9 cellular contexts compared by ENCODE assay signal in the genomic region with DNA sequence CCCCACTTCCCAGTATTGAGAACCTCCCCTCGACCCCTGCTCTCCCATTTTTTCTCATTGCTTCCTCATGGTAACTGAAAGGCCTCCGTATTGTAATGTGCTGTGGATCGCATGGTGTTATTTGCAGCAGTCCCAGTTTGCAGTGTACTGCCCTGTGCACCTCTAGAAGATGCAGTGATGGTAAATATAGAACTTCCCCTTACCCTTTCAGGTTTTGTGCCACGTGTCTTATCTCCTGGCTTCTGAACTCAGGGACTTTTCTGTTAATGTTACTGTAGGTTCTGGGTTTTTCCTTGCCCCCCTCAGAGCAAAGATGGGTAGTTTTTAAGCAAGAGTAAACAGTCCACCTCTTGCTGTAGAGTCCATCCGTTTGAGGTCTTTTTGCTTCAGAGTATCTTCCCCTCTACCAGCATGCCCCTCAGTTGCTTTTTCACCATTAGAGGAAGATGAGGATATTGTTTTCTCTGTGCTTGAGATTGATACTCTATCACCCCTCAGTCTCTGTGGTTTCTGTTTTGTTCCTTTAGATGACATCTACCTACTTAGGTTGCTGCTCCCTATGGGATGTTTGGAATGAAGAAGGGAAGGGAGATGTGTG. TPM values are rescaled to one million over a fixed set of nuclear protein-coding genes. Genes with fewer than 3 reads are reported as not detected.
DNase-seq lines count a peak whose midpoint lies in the region; ATAC-seq, FAIRE-seq and TF ChIP-seq lines count a peak whose summit lies in the region.
"Had no signal": no experiment of that assay in that cellular context is flagged by ENCODE, and none has a peak within 500 bp of the region (broad histone marks: within the 10 kb centered on the region; RNA-seq: fewer than 3 reads in every experiment).

No MANE protein-coding gene starts in this region.

- TF ChIP-seq CTCF in brain (conservative IDR thresholded peaks at IDR 0.05) (no peak), pancreas (IDR thresholded peaks at IDR 0.05) (no peak)

- peaks cover 0 to 18% (median under 1%) of the 10 kb centered on the region in 3 donors for H3K36me3 ChIP-seq in pancreas

- H3K9me3 Mint-ChIP-seq in brain, result no peaks in the 10 kb centered on the region

- intact Hi-C loops in pancreas (cut with DNase I), result no loop called here

- peak overlapping the region; percentile 23 to 92 (median 56) for H3K27ac ChIP-seq in pancreas

- H3K27me3 Mint-ChIP-seq in brain, result no peaks in the 10 kb centered on the region

- H3K4me3 Mint-ChIP-seq in brain, result peak overlapping the region in 1 of 5 experiments; percentile 57

- 38 to 46% methylated on average over 5 of the region's 5 CpGs for WGBS in pancreas, 2 donors

- H3K27me3 ChIP-seq in pancreas, result no peaks in the 10 kb centered on the region

- peaks cover 25 to 52% (median 52%) of the 10 kb centered on the region in 3 donors for H3K4me1 ChIP-seq in pancreas

- H3K4me1 Mint-ChIP-seq in brain, result peaks cover 93% of the 10 kb centered on the region

- no peak for DNase-seq in pancreas
- no peak for DNase-seq in central memory CD4-positive, alpha-beta T cell
- DNase-seq in A172 (ENCODE audit: low spot score), result no peak
- DNase-seq in NCI-H2196 treated with DMSO at 0.1 percent for 48 hours (lab: John Stamatoyannopoulos, UW; ENCODE audit: unreplicated experiment), result no peak
- DNase-seq: posterior cingulate gyrus had no signal

- no peak overlapping the region for H3K4me3 ChIP-seq in pancreas

- no peaks in the 10 kb centered on the region for H3K9me3 ChIP-seq in pancreas

- peak overlapping the region; percentile 11 to 95 (median 79) for H3K27ac Mint-ChIP-seq in brain

- peaks cover 79% of the 10 kb centered on the region for H3K36me3 Mint-ChIP-seq in brain

- no peak for FAIRE-seq in pancreas (lab: Jason Lieb, UNC)

- ATAC-seq in GM18511 (IDR thresholded peaks at IDR 0.05; ENCODE audit: unreplicated experiment) (peak; percentile 75), HG02642 (IDR thresholded peaks at IDR 0.05; ENCODE audit: poor library complexity, unreplicated experiment) (peak; percentile 64), pancreas (peak; percentile 8 to 18 (median 12)), HG03457 (IDR thresholded peaks at IDR 0.05; ENCODE audit: unreplicated experiment) (no peak)

RNA-seq across cellular contexts. Expression of gene CHD2, which starts 22.4 kb away (rescaled TPM):
- polyA plus RNA-seq in brain (ENCODE audit: insufficient read depth, low read depth, low replicate concordance) (28.2 TPM), pancreas (10 to 100 TPM; 27.7 to 31.1 TPM)
- total RNA-seq in pancreas, result 10 to 100 TPM; 37.0 to 86.3 (median 50.1) TPM
- total RNA-seq in A172 (2014; rRNA removed; shearing (Covaris generic)), result 21.2 and 22.8 TPM in 2 replicates
